Comparison of ENCODE assay signal across 11 cellular contexts in the genomic region with DNA sequence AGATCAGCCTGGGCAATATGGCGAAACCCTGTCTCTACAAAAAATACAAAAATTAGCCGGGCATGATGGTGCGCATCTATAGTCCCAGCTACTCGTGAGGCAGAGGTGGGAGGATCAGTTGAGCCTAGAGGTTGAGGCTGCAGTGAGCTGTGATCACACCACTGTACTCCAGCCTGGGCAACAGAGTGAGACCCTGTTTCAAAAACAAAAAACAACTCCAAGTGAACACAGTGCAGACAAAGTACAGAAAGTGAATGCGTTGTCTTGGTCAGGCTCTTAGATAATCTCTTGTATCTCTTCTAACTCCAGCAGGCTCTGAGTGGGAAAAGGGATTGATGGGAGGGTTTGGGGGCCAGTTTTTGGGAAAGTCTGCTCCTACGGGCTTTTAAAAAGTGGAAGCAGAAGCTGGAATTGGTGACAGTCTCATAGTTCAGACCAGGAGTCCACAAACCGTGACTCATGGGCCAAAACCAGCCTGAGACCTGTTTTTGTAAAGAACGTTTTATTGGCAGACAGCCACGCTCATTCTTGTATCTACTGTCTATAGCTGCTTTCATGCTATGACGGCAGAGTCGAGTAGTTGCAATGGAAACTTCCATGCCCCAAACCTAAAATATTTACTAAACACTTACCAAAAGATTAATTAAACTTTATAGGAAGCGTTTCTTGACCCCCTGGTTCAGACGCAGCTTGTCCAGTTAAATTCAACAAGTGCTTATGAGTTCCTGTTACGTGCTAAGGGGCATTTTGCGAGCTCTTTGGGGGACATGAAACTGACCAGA. TPM values are rescaled to one million over a fixed set of nuclear protein-coding genes. Genes with fewer than 3 reads are reported as not detected.
DNase-seq lines count a peak whose midpoint lies in the region; ATAC-seq and TF ChIP-seq lines count a peak whose summit lies in the region.
"Had no signal": no experiment of that assay in that cellular context is flagged by ENCODE, and none has a peak within 500 bp of the region (broad histone marks: within the 10 kb centered on the region; RNA-seq: fewer than 3 reads in every experiment).

No MANE protein-coding gene starts in this region.

- no peak overlapping the region for H3K4me3 ChIP-seq in lower leg skin (ENCODE audit: low read depth, poor library complexity, severe bottlenecking)
- H3K4me3 ChIP-seq in tibial artery = no peak overlapping the region

- DNase-seq in LHCN-M2 (ENCODE audit: low read depth) (peak; percentile 92), dermis microvascular lymphatic vessel endothelial cell (ENCODE audit: low read depth in 2 of 2) (peak; percentile 92 to 97), lower leg skin (ENCODE audit: low spot score in 2 of 2) (peak; percentile 42 to 81), tibial artery (peak; percentile 46 to 80), GM10266 (ENCODE audit: extremely low spot score) (no peak)
- DNase-seq: activated effector memory CD4-positive, alpha-beta T cell treated with anti-CD3 and anti-CD28 coated beads, Interleukin-2, amount 50 U/mL, for 16 hours; NCI-H1417 had no signal

- 70 to 74% methylated on average over 15 of the region's 15 CpGs for WGBS in lower leg skin, 2 donors

- no peak for TF ChIP-seq POLR2A in lower leg skin (IDR thresholded peaks at IDR 0.05)

- intact Hi-C loops in lower leg skin (cut with DNase I; ENCODE audit: low total_unique reads) (no loop called here), tibial artery (cut with DNase I; ENCODE audit: low total_unique reads) (loop anchor here (5.0 kb wide), 1 partner anchor 84 kb away; no protein-coding TSS in a partner anchor)

- peaks cover 0 to 44% (median 21%) of the 10 kb centered on the region in 4 donors for H3K4me1 ChIP-seq in tibial artery

- no peaks in the 10 kb centered on the region for H3K27me3 ChIP-seq in tibial artery

- no peaks in the 10 kb centered on the region for H3K9me3 ChIP-seq in tibial artery

- TF ChIP-seq CTCF in lower leg skin (IDR thresholded peaks at IDR 0.05) (no peak), tibial artery (IDR thresholded peaks at IDR 0.05) (no peak), GM10266 (IDR thresholded peaks at IDR 0.05; ENCODE audit: control insufficient read depth, insufficient read depth, low read depth, missing control alignments) (no peak)

- peak overlapping the region; percentile 69 to 75 for H3K27ac ChIP-seq in tibial artery

- no peak for ATAC-seq in HG02588 (IDR thresholded peaks at IDR 0.05; ENCODE audit: unreplicated experiment)
- no peak for ATAC-seq in HG02759 (IDR thresholded peaks at IDR 0.05; ENCODE audit: unreplicated experiment)
- no peak for ATAC-seq in HG02973 (IDR thresholded peaks at IDR 0.05; ENCODE audit: unreplicated experiment)
- ATAC-seq: HCT116 had no signal

- H3K36me3 ChIP-seq in tibial artery = peaks cover 61 to 93% (median 69%) of the 10 kb centered on the region in 3 donors

RNA-seq across cellular contexts. Expression of gene NDST1, which starts 32.9 kb away (rescaled TPM):
- total RNA-seq in LHCN-M2 (2014; rRNA removed) (78.6 and 83.6 TPM in 2 replicates), dermis microvascular lymphatic vessel endothelial cell (22.3 and 35.3 TPM in 2 replicates), lower leg skin (100 to 1,000 TPM in 3 of 4 donors, 10 to 100 TPM in 1; 62.9 to 127 (median 115) TPM)
- polyA plus RNA-seq in LHCN-M2 (2012) = 139 TPM
